8 cellular contexts compared by ENCODE assay signal in genomic region chr2:86195055-86195807, GRCh38. TPM values are rescaled to one million over a fixed set of nuclear protein-coding genes. Genes with fewer than 3 reads are reported as not detected.
DNase-seq lines count a peak whose midpoint lies in the region; ATAC-seq and TF ChIP-seq lines count a peak whose summit lies in the region.

Gene IMMT (minus strand): TSS chr2:86195462. CDS start chr2:86195382, 80 bp downstream.

- H4K20me1 ChIP-seq in mammary epithelial cell (ENCODE audit: insufficient read depth, low read length) (peaks cover 1% of the 10 kb centered on the region), smooth muscle cell (ENCODE audit: low read depth) (peaks cover 44% of the 10 kb centered on the region)

- CTCF ChIA-PET in A673 (lab: Charles Lee) = interaction anchor here (0.5 kb wide), 1 partner anchor 9 kb away, joined by 3 read pairs; no protein-coding TSS in a partner anchor
- CTCF ChIA-PET in mammary epithelial cell (lab: Charles Lee; ENCODE audit: low non-redundant PET) = no interaction called here

- POLR2A ChIA-PET in A673 (lab: Charles Lee; ENCODE audit: low non-redundant PET) = interaction anchor here (0.7 kb wide), 1 partner anchor 197 kb away, joined by 3 read pairs; no protein-coding TSS in a partner anchor

- peak within 1 kb of the TSS; percentile 82 for H2AFZ ChIP-seq in mammary epithelial cell (ENCODE audit: low read depth, low read length)
- peak within 1 kb of the TSS; percentile 70 for H2AFZ ChIP-seq in smooth muscle cell (ENCODE audit: low read depth)

- intact Hi-C loops in A673 (cut with micrococcal nuclease; ENCODE audit: unreplicated experiment) (loop anchor here (1.0 kb wide), 1 partner anchor 245 kb away; no protein-coding TSS in a partner anchor), mammary epithelial cell (cut with micrococcal nuclease) (loop anchor here (2.0 to 5.0 kb wide), 2 partner anchors 246 to 427 kb away; partner anchors contain the start of genes KDM3A and RNF103)

- H3K79me2 ChIP-seq in mammary epithelial cell (ENCODE audit: insufficient read depth, low read length) = peaks cover 63% of the 10 kb centered on the region
- H3K79me2 ChIP-seq in smooth muscle cell (ENCODE audit: low read depth) = peaks cover 55% of the 10 kb centered on the region

- in situ Hi-C loops in mammary epithelial cell (cut with MboI; ENCODE audit: low sequenced_read_pairs in 2 of 2) = no loop called here

- H3K4me2 ChIP-seq in mammary epithelial cell (ENCODE audit: insufficient read depth, low read depth, low read length) (peak within 1 kb of the TSS; percentile 76), smooth muscle cell (peak within 1 kb of the TSS; percentile 96)

- BruUV-seq in A673 (replicated peaks; lab: Mats Ljungman, UMichigan) = no TSS peak
- BruUV-seq in mammary epithelial cell (replicated peaks; lab: Mats Ljungman, UMichigan) = no TSS peak

- H3K36me3 ChIP-seq in A673 (ENCODE audit: insufficient read depth, low read length, poor library complexity, severe bottlenecking) (peaks cover 3% of the 10 kb centered on the region), WERI-Rb-1 (peaks cover 11% of the 10 kb centered on the region), mammary epithelial cell (ENCODE audit: insufficient read depth, low read length) (peaks cover 1% of the 10 kb centered on the region), smooth muscle cell (ENCODE audit: low read depth) (no peaks in the 10 kb centered on the region)

- H3K9me3 ChIP-seq in A673 (ENCODE audit: low read depth, low read length, poor library complexity, severe bottlenecking) (no peaks in the 10 kb centered on the region), WERI-Rb-1 (ENCODE audit: severe bottlenecking) (no peaks in the 10 kb centered on the region), mammary epithelial cell (replicated peaks; ENCODE audit: insufficient read depth, low read length) (no peaks in the 10 kb centered on the region), smooth muscle cell (replicated peaks; ENCODE audit: low read depth) (no peaks in the 10 kb centered on the region)

- dilution Hi-C loops in mammary epithelial cell (cut with HindIII; ENCODE audit: low sequenced_read_pairs) = no loop called here

- H3K9ac ChIP-seq in mammary epithelial cell (ENCODE audit: insufficient read depth, low read length) = peak within 1 kb of the TSS; percentile 81
- peak within 1 kb of the TSS; percentile 91 for H3K9ac ChIP-seq in smooth muscle cell (ENCODE audit: low read depth)

- peaks cover 17% of the 10 kb centered on the region for H3F3A ChIP-seq in smooth muscle cell (ENCODE audit: low read depth)

- 0% methylated on average over 2 of the region's 74 CpGs for WGBS in mammary epithelial cell (ENCODE audit: low coverage, missing lambda C conversion rate)
- WGBS in smooth muscle cell (ENCODE audit: low lambda C conversion rate) = under 1% methylated on average over 74 of the region's 74 CpGs

- H3K4me3 ChIP-seq in A673 (ENCODE audit: low read depth, low read length, poor library complexity, severe bottlenecking) = peak within 1 kb of the TSS; percentile 78
- peak within 1 kb of the TSS; percentile 93 for H3K4me3 ChIP-seq in WERI-Rb-1 (ENCODE audit: low read depth, low read length)
- peak within 1 kb of the TSS; percentile 63 to 99 (median 81) for H3K4me3 ChIP-seq in mammary epithelial cell (replicated peaks in 1 of 3; ENCODE audit: insufficient read depth in 1 of 3, low read depth in 2 of 3, low read length in 3 of 3)
- H3K4me3 ChIP-seq in smooth muscle cell = peak within 1 kb of the TSS; percentile 93

- peak; percentile 89 for ATAC-seq in GM18868 (IDR thresholded peaks at IDR 0.05; ENCODE audit: unreplicated experiment)
- peak; percentile 84 for ATAC-seq in HG03108 (IDR thresholded peaks at IDR 0.05; ENCODE audit: unreplicated experiment)

- H3K4me1 ChIP-seq in A673 (ENCODE audit: insufficient read depth, low read length, poor library complexity, severe bottlenecking) (peaks cover 10% of the 10 kb centered on the region), mammary epithelial cell (ENCODE audit: insufficient read depth, low read length) (peaks cover 13% of the 10 kb centered on the region), smooth muscle cell (ENCODE audit: low read depth) (peaks cover 14% of the 10 kb centered on the region)

- DNase-seq in A673 (ENCODE audit: low spot score) = peak; percentile 98
- peak; percentile 88 for DNase-seq in NCI-H2196 (lab: John Stamatoyannopoulos, UW; ENCODE audit: unreplicated experiment)
- peak; percentile 97 for DNase-seq in WERI-Rb-1
- DNase-seq in mammary epithelial cell = peak; percentile 95
- peak; percentile 92 for DNase-seq in iPS-NIHi11 (ENCODE audit: low spot score)
- peak; percentile 89 for DNase-seq in smooth muscle cell (lab: John Stamatoyannopoulos, UW; ENCODE audit: unreplicated experiment)

- H3K27ac ChIP-seq in A673 (ENCODE audit: low read depth, low read length, poor library complexity, severe bottlenecking) (peak within 1 kb of the TSS; percentile 99), WERI-Rb-1 (peak within 1 kb of the TSS; percentile 99), mammary epithelial cell (ENCODE audit: insufficient read depth, low read depth, low read length) (peak within 1 kb of the TSS; percentile 91), smooth muscle cell (ENCODE audit: low read depth) (peak within 1 kb of the TSS; percentile 96)

- TF ChIP-seq CTCF in A673 (conservative IDR thresholded peaks at IDR 0.05; ENCODE audit: low read depth, low read length) (no peak), WERI-Rb-1 (IDR thresholded peaks at IDR 0.05; ENCODE audit: low read depth, low read length) (no peak), mammary epithelial cell (conservative IDR thresholded peaks at IDR 0.05 in 1 of 2, IDR thresholded peaks at IDR 0.05 in 1 of 2; ENCODE audit: extremely low read depth in 1 of 2, insufficient read depth in 1 of 2, low read depth in 1 of 2, low read length in 2 of 2) (no peak), smooth muscle cell (IDR thresholded peaks at IDR 0.05; ENCODE audit: borderline replicate concordance, insufficient read depth, poor library complexity, severe bottlenecking) (no peak)

- no peaks in the 10 kb centered on the region for H3K27me3 ChIP-seq in A673 (replicated peaks; ENCODE audit: insufficient read depth, low read depth, low read length, poor library complexity)
- no peaks in the 10 kb centered on the region for H3K27me3 ChIP-seq in WERI-Rb-1 (ENCODE audit: insufficient read depth, low read depth, severe bottlenecking)
- H3K27me3 ChIP-seq in mammary epithelial cell (ENCODE audit: insufficient read depth, low read length) = no peaks in the 10 kb centered on the region
- no peaks in the 10 kb centered on the region for H3K27me3 ChIP-seq in smooth muscle cell (ENCODE audit: low read depth)

RNA-seq across cellular contexts. Expression of gene IMMT, which starts in this region (rescaled TPM):
- total RNA-seq in A673 (2021) (172 and 174 TPM in 2 replicates), mammary epithelial cell (100 to 1,000 TPM in 1 of 2 donors, 10 to 100 TPM in 1; 78.9 to 102 TPM), smooth muscle cell (66.4 and 71.1 TPM in 2 replicates)
- polyA plus RNA-seq in mammary epithelial cell (53.3 TPM), smooth muscle cell (74.5 and 77.2 TPM in 2 replicates)
- 85.4 TPM for polyA minus RNA-seq in mammary epithelial cell

Comparison
In these comparisons a context has a peak if more than half of its experiments do, and no peak if none do; other contexts are left out.
1. Peak in every context shown above with its lines: DNase-seq, ATAC-seq, H3K4me3 ChIP-seq and H3K27ac ChIP-seq.